In the genomic region with DNA sequence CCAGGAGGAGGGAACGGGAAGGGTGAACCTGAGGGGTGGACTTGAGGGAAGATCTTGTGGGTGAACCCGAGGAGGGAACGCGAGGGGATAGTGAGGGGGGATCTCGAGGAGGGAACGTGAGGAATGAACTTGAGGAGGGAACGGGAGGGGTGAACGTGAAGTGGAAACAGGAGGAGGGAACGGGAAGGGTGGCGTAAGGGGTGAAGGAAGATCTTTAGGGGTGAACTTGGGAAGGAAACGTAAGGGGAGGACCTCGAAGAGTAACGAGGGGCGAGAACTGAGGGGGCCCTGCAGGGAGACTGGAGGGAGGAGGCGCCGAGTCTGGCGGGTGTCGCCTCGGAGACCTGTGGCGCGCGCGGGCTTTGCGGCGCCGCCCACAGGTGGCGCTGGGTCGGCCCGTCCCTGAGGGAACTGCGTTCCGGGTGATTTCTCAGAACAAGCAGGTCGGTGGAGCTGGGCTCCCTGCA, we compare ENCODE assay signal across 8 cellular contexts. TPM values are rescaled to one million over a fixed set of nuclear protein-coding genes. Genes with fewer than 3 reads are reported as not detected.
DNase-seq lines count a peak whose midpoint lies in the region; ATAC-seq and TF ChIP-seq lines count a peak whose summit lies in the region.
"Had no signal": no experiment of that assay in that cellular context is flagged by ENCODE, and none has a peak within 500 bp of the region (broad histone marks: within the 10 kb centered on the region; RNA-seq: fewer than 3 reads in every experiment).

No MANE protein-coding gene starts in this region.

- no peaks in the 10 kb centered on the region for H3K9me3 ChIP-seq in liver (ENCODE audit: control insufficient read depth in 4 of 4, low read length in 3 of 4)
- H3K9me3 ChIP-seq in tibial nerve, result peaks cover 0 to 4% (median 0%) of the 10 kb centered on the region in 4 donors

- H3K27ac Mint-ChIP-seq in activated naive CD4-positive, alpha-beta T cell treated with anti-CD3 and anti-CD28 coated beads, Interleukin-2, amount 50 U/mL, for 24 hours, result no peak overlapping the region

- TF ChIP-seq CTCF in GM12875 (IDR thresholded peaks at IDR 0.05; ENCODE audit: borderline replicate concordance, insufficient read depth, low read depth, low read length), result 0 out of 2 replicates have a peak, but pooled peaks have one; percentile 31
- TF ChIP-seq CTCF in liver (IDR thresholded peaks at IDR 0.05; ENCODE audit: low read depth, low read length, missing input control), result no peak
- TF ChIP-seq CTCF in tibial nerve (IDR thresholded peaks at IDR 0.05), result peak in 2 of 5 experiments; percentile 19 to 24

- DNase-seq in tibial nerve (ENCODE audit: low spot score in 2 of 2) (no peak), foreskin melanocyte (no peak), cerebellar nuclear complex (lab: John Stamatoyannopoulos, UW) (no peak)

- H3K27me3 ChIP-seq in liver (ENCODE audit: control insufficient read depth in 4 of 4, insufficient read depth in 4 of 4, low read length in 3 of 4), result peaks cover 4 to 10% (median 6%) of the 10 kb centered on the region in 4 donors
- peaks cover 0 to 29% of the 10 kb centered on the region in 2 donors for H3K27me3 ChIP-seq in tibial nerve

- ATAC-seq in HG02885 (IDR thresholded peaks at IDR 0.05; ENCODE audit: poor library complexity, unreplicated experiment), result peak; percentile 78

- peak overlapping the region; percentile 78 for H3K4me3 Mint-ChIP-seq in activated naive CD4-positive, alpha-beta T cell treated with anti-CD3 and anti-CD28 coated beads, Interleukin-2, amount 50 U/mL, for 24 hours

- no peak for TF ChIP-seq EP300 in tibial nerve (IDR thresholded peaks at IDR 0.05)

- H3K4me1 Mint-ChIP-seq in activated naive CD4-positive, alpha-beta T cell treated with anti-CD3 and anti-CD28 coated beads, Interleukin-2, amount 50 U/mL, for 24 hours, result peaks cover 9% of the 10 kb centered on the region

- peaks cover 29% of the 10 kb centered on the region for H3K27me3 Mint-ChIP-seq in activated naive CD4-positive, alpha-beta T cell treated with anti-CD3 and anti-CD28 coated beads, Interleukin-2, amount 50 U/mL, for 24 hours

- no peaks in the 10 kb centered on the region for H3K36me3 Mint-ChIP-seq in activated naive CD4-positive, alpha-beta T cell treated with anti-CD3 and anti-CD28 coated beads, Interleukin-2, amount 50 U/mL, for 24 hours

- 3% methylated on average over 32 of the region's 32 CpGs for WGBS in liver
- WGBS in tibial nerve, 2 donors, result 2 to 3% methylated on average over 32 of the region's 32 CpGs

- H3K4me3 ChIP-seq in GM12875 (ENCODE audit: low read depth, low read length) (no peak overlapping the region), liver (ENCODE audit: low read depth in 1 of 3, low read length in 3 of 3) (peak overlapping the region in 2 of 3 donors; percentile 34 to 40), tibial nerve (peak overlapping the region in 3 of 4 donors; percentile 17 to 49 (median 29))

- H3K36me3 ChIP-seq in liver (ENCODE audit: control insufficient read depth in 4 of 4, insufficient read depth in 3 of 4, low read depth in 1 of 4, low read length in 3 of 4) (no peaks in the 10 kb centered on the region), tibial nerve (no peaks in the 10 kb centered on the region)

- TF ChIP-seq RAD21 in liver (IDR thresholded peaks at IDR 0.05), result no peak

- no peak overlapping the region for H3K9ac ChIP-seq in liver (ENCODE audit: low read depth in 1 of 2, low read length in 2 of 2)

- H3K9me3 Mint-ChIP-seq in activated naive CD4-positive, alpha-beta T cell treated with anti-CD3 and anti-CD28 coated beads, Interleukin-2, amount 50 U/mL, for 24 hours, result no peaks in the 10 kb centered on the region

- no peak overlapping the region for H3K27ac ChIP-seq in liver (ENCODE audit: low read depth in 1 of 2, low read length in 2 of 2)
- no peak overlapping the region for H3K27ac ChIP-seq in tibial nerve

- no peak for TF ChIP-seq POLR2A in tibial nerve (IDR thresholded peaks at IDR 0.05)

- H3K4me1 ChIP-seq in liver (ENCODE audit: control insufficient read depth in 4 of 4, insufficient read depth in 4 of 4, low read length in 3 of 4) (peaks cover 3 to 10% (median 5%) of the 10 kb centered on the region in 4 donors), tibial nerve (peaks cover 0 to 18% (median 0%) of the 10 kb centered on the region in 4 donors)

TF ChIP-seq in liver, 16 proteins besides CTCF, POLR2A, EP300 and RAD21:
- TF ChIP-seq SP1 (IDR thresholded peaks at IDR 0.05) (no peak), JUND (IDR thresholded peaks at IDR 0.05) (no peak), HNF4A (conservative IDR thresholded peaks at IDR 0.05) (no peak), TAF1 (conservative IDR thresholded peaks at IDR 0.05) (no peak), HNF4G (IDR thresholded peaks at IDR 0.05) (no peak), FOXA1 (IDR thresholded peaks at IDR 0.05) (no peak), RXRA (IDR thresholded peaks at IDR 0.05) (no peak), EGR1 (IDR thresholded peaks at IDR 0.05; ENCODE audit: low read depth in 2 of 2) (no peak)
- TF ChIP-seq, protein P1, sequence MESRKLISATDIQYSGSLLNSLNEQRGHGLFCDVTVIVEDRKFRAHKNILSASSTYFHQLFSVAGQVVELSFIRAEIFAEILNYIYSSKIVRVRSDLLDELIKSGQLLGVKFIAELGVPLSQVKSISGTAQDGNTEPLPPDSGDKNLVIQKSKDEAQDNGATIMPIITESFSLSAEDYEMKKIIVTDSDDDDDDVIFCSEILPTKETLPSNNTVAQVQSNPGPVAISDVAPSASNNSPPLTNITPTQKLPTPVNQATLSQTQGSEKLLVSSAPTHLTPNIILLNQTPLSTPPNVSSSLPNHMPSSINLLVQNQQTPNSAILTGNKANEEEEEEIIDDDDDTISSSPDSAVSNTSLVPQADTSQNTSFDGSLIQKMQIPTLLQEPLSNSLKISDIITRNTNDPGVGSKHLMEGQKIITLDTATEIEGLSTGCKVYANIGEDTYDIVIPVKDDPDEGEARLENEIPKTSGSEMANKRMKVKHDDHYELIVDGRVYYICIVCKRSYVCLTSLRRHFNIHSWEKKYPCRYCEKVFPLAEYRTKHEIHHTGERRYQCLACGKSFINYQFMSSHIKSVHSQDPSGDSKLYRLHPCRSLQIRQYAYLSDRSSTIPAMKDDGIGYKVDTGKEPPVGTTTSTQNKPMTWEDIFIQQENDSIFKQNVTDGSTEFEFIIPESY (IDR thresholded peaks at IDR 0.05), result no peak

RNA-seq across cellular contexts. Expression of a gene that starts 0.7 kb away (rescaled TPM):
- under 1 TPM; 0.33 TPM for total RNA-seq in liver
- polyA plus RNA-seq in liver, result not detected
- under 1 TPM in 3 of 4 donors, not detected in 1; 0.21 to 0.39 (median 0.22) TPM for total RNA-seq in tibial nerve
- total RNA-seq: NCI-H460 had no signal
